In the genomic region with DNA sequence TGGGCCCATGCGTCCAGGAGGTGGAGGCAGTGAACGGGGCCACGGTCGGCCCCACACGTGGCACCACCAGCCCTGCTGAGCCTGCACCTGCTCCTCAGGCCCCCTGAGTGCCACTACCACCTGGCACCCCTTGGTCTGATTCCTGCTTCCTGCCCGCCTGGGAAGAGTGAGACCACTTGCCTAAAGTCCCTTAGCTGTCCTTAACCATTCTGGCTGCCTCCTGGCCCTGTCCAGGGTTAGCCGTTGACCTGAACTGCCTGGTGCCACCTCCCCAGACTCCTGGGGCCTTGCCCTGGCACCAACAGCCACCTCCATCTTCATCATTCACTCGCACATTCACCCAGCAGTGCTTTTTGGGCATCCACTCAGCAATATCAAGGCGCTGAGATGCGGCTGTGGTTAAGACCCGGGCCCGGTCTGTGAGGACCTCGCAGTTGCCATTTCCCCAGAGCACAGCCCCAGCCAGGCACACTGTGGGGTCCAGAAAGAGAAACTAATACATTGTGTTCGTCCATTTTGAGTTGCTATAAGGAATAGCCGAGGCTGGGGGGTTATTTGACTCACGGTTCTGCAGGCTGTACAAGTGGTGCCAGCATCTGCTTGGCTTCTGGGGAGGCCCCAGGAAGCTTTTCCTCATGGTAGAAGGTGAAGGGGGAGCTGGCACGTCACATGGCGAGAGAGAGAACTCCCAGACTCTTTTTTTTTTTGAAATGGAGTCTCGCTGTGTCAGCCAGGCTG, we compare ENCODE assay signal across 8 cellular contexts.
DNase-seq lines count a peak whose midpoint lies in the region; ATAC-seq and TF ChIP-seq lines count a peak whose summit lies in the region.
"Had no signal": no experiment of that assay in that cellular context is flagged by ENCODE, and none has a peak within 500 bp of the region (broad histone marks: within the 10 kb centered on the region; RNA-seq: fewer than 3 reads in every experiment).

No MANE protein-coding gene starts in this region.

- H3K27ac ChIP-seq in VCaP (peak overlapping the region; percentile 80), esophagus squamous epithelium (peak overlapping the region; percentile 26 to 94 (median 52))

- WGBS in esophagus squamous epithelium, 2 donors, result 62 to 87% methylated on average over 9 to 12 of the region's 19 CpGs

- peak; percentile 16 for ATAC-seq in stimulated activated effector memory CD8-positive, alpha-beta T cell treated with anti-CD3 and anti-CD28 coated beads, Interleukin-12 subunit alpha, Interleukin-12 subunit beta, amount 100 ng/mL, for 72 hours

- no peaks in the 10 kb centered on the region for H3K36me3 ChIP-seq in esophagus squamous epithelium

- TF ChIP-seq POLR2A in GM19193 (IDR thresholded peaks at IDR 0.05; ENCODE audit: extremely low read depth, insufficient read depth, insufficient read length), result peak; percentile 6
- TF ChIP-seq POLR2A in esophagus squamous epithelium (IDR thresholded peaks at IDR 0.05), result no peak

- peaks cover 24 to 100% (median 38%) of the 10 kb centered on the region in 3 donors for H3K4me1 ChIP-seq in esophagus squamous epithelium

- no peaks in the 10 kb centered on the region for H3K9me3 ChIP-seq in esophagus squamous epithelium

- H3K27me3 ChIP-seq in esophagus squamous epithelium, result no peaks in the 10 kb centered on the region

- no peak overlapping the region for H3K4me3 ChIP-seq in esophagus squamous epithelium
- H3K4me3 ChIP-seq: K562 had no signal

- TF ChIP-seq CTCF in VCaP (conservative IDR thresholded peaks at IDR 0.05), result no peak
- no peak for TF ChIP-seq CTCF in esophagus squamous epithelium (IDR thresholded peaks at IDR 0.05)

- intact Hi-C loops in esophagus squamous epithelium (cut with DNase I), result no loop called here

- peaks cover 85% of the 10 kb centered on the region for H3K4me1 Mint-ChIP-seq in stimulated activated effector memory CD8-positive, alpha-beta T cell treated with anti-CD3 and anti-CD28 coated beads, Interleukin-12 subunit alpha, Interleukin-12 subunit beta, amount 100 ng/mL, for 72 hours

- peak overlapping the region; percentile 98 for H3K27ac Mint-ChIP-seq in stimulated activated effector memory CD8-positive, alpha-beta T cell treated with anti-CD3 and anti-CD28 coated beads, Interleukin-12 subunit alpha, Interleukin-12 subunit beta, amount 100 ng/mL, for 72 hours

- DNase-seq in esophagus squamous epithelium (lab: John Stamatoyannopoulos, UW) (no peak), pons (ENCODE audit: low spot score) (no peak), NCI-H510A (lab: John Stamatoyannopoulos, UW) (no peak)
- peak in 1 of 2 donors; percentile 68 for DNase-seq in stimulated activated effector memory CD8-positive, alpha-beta T cell treated with anti-CD3 and anti-CD28 coated beads, Interleukin-12 subunit alpha, Interleukin-12 subunit beta, amount 100 ng/mL, for 72 hours (ENCODE audit: low spot score in 2 of 2)
- DNase-seq in central memory CD4-positive, alpha-beta T cell, result no peak

- H3K36me3 Mint-ChIP-seq in stimulated activated effector memory CD8-positive, alpha-beta T cell treated with anti-CD3 and anti-CD28 coated beads, Interleukin-12 subunit alpha, Interleukin-12 subunit beta, amount 100 ng/mL, for 72 hours, result peaks cover 94% of the 10 kb centered on the region

- no peaks in the 10 kb centered on the region for H3K9me3 Mint-ChIP-seq in stimulated activated effector memory CD8-positive, alpha-beta T cell treated with anti-CD3 and anti-CD28 coated beads, Interleukin-12 subunit alpha, Interleukin-12 subunit beta, amount 100 ng/mL, for 72 hours

- H3K4me3 Mint-ChIP-seq in stimulated activated effector memory CD8-positive, alpha-beta T cell treated with anti-CD3 and anti-CD28 coated beads, Interleukin-12 subunit alpha, Interleukin-12 subunit beta, amount 100 ng/mL, for 72 hours, result peak overlapping the region; percentile 86
